ENCODE assay signal across 6 cellular contexts in the genomic region with DNA sequence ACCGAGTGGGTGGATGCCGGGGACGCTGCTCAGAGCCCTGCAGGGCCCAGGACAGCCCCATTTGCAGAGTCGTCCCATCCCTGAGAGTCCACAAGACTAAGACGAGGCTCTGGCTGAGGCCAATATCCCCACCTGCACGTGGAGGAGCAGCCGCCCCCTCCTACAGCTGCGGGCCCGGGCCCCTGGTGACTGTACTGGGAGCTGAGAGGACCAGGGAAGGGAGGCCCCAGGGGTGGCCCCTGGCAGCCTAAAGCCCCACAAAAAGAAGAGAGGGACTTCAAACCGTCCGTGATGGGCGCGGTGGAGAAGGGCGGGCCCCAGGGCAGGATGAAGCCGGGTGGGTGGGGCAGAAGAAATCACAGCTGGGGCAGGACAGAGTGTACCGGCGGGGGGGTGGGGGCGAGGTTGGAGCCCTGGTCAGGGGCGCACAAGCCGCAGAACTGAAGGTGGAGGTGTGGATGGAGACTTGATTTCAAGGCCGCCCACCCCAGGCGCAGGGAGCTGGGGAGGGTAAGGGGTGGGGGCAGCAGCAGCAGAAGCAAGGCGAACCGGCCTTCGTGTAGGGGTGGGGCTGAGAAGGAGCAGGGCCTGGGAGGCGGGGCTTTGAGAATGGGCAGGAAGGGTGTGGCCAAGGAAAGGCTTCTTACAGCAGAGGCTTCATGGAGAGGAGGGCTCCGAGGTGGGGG. TPM values are rescaled to one million over a fixed set of nuclear protein-coding genes. Genes with fewer than 3 reads are reported as not detected.
DNase-seq lines count a peak whose midpoint lies in the region; ATAC-seq and TF ChIP-seq lines count a peak whose summit lies in the region.

No MANE protein-coding gene starts in this region.

- no peak for TF ChIP-seq CTCF in activated CD8-positive, alpha-beta T cell treated with anti-CD3 and anti-CD28 coated beads for 36 hours (IDR thresholded peaks at IDR 0.05)
- no peak for TF ChIP-seq CTCF in cardiac muscle cell (IDR thresholded peaks at IDR 0.05; ENCODE audit: low read depth, low read length)

- peaks cover 10% of the 10 kb centered on the region for H3K36me3 ChIP-seq in cardiac muscle cell

- no peak overlapping the region for H3K27ac ChIP-seq in cardiac muscle cell

- ATAC-seq in activated CD8-positive, alpha-beta T cell treated with anti-CD3 and anti-CD28 coated beads for 36 hours = peak; percentile 91

- intact Hi-C loops in activated CD8-positive, alpha-beta T cell treated with anti-CD3 and anti-CD28 coated beads for 36 hours (cut with micrococcal nuclease) = no loop called here
- intact Hi-C loops in posterior cingulate gyrus (cut with DNase I) = no loop called here

- no peak overlapping the region for H3K4me3 ChIP-seq in cardiac muscle cell

- peaks cover 2% of the 10 kb centered on the region for H3K9me3 Mint-ChIP-seq in activated CD8-positive, alpha-beta T cell treated with anti-CD3 and anti-CD28 coated beads for 36 hours

- no peaks in the 10 kb centered on the region for H3K27me3 Mint-ChIP-seq in activated CD8-positive, alpha-beta T cell treated with anti-CD3 and anti-CD28 coated beads for 36 hours

- H3K27ac Mint-ChIP-seq in activated CD8-positive, alpha-beta T cell treated with anti-CD3 and anti-CD28 coated beads for 36 hours = peak overlapping the region; percentile 67

- DNase-seq in SIG-M5 treated with dmso at 0.1 percent for 504 hours (lab: John Stamatoyannopoulos, UW; ENCODE audit: unreplicated experiment) (peak; percentile 45), SIG-M5 (lab: John Stamatoyannopoulos, UW) (no peak), cardiac muscle cell (ENCODE audit: low read depth in 1 of 2, low spot score in 1 of 2) (peak; percentile 53 to 89), posterior cingulate gyrus (no peak)
- DNase-seq in activated CD8-positive, alpha-beta T cell treated with anti-CD3 and anti-CD28 coated beads for 36 hours = peak; percentile 94
- DNase-seq in stimulated activated naive CD4-positive, alpha-beta T cell (lab: John Stamatoyannopoulos, UW) = peak; percentile 54 to 90 (median 78)

- peak overlapping the region; percentile 54 for H3K4me3 Mint-ChIP-seq in activated CD8-positive, alpha-beta T cell treated with anti-CD3 and anti-CD28 coated beads for 36 hours

- no peaks in the 10 kb centered on the region for H3K4me1 ChIP-seq in cardiac muscle cell (ENCODE audit: low read depth)

- CTCF ChIA-PET in activated CD8-positive, alpha-beta T cell treated with anti-CD3 and anti-CD28 coated beads for 36 hours (lab: Charles Lee) = interaction anchor here (1.8 kb wide), 1 partner anchor 9 kb away, joined by 6 read pairs; no protein-coding TSS in a partner anchor

- H3K4me1 Mint-ChIP-seq in activated CD8-positive, alpha-beta T cell treated with anti-CD3 and anti-CD28 coated beads for 36 hours (ENCODE audit: low read depth) = peaks cover 10% of the 10 kb centered on the region

- peaks cover 9% of the 10 kb centered on the region for H3K36me3 Mint-ChIP-seq in activated CD8-positive, alpha-beta T cell treated with anti-CD3 and anti-CD28 coated beads for 36 hours (ENCODE audit: low read depth)

- POLR2A ChIA-PET in activated CD8-positive, alpha-beta T cell treated with anti-CD3 and anti-CD28 coated beads for 36 hours (lab: Charles Lee) = interaction anchor here (0.6 to 1.8 kb wide), 2 partner anchors 10 to 18 kb away, joined by 4 to 9 read pairs; no protein-coding TSS in a partner anchor

- no peaks in the 10 kb centered on the region for H3K27me3 ChIP-seq in cardiac muscle cell

- H3K9me3 ChIP-seq in cardiac muscle cell (ENCODE audit: low read depth) = no peaks in the 10 kb centered on the region

RNA-seq across cellular contexts. Expression of gene CFD, which starts 12.9 kb away (rescaled TPM):
- 1 to 10 TPM in 1 of 2 experiments, under 1 TPM in 1; 0.60 to 1.4 TPM for total RNA-seq in activated CD8-positive, alpha-beta T cell treated with anti-CD3 and anti-CD28 coated beads for 36 hours
- 1.6 and 2.9 TPM in 2 replicates for total RNA-seq in cardiac muscle cell
- polyA plus RNA-seq in cardiac muscle cell = 3.1 and 6.5 TPM in 2 replicates

RNA-seq across cellular contexts. Expression of gene ELANE, which starts 20.3 kb away (rescaled TPM):
- total RNA-seq in activated CD8-positive, alpha-beta T cell treated with anti-CD3 and anti-CD28 coated beads for 36 hours = not detected
- not detected in 2 replicates for total RNA-seq in cardiac muscle cell
- not detected in 2 replicates for polyA plus RNA-seq in cardiac muscle cell

RNA-seq across cellular contexts. Expression of gene MED16, which starts 20.6 kb away (rescaled TPM):
- 10 to 100 TPM; 37.6 to 37.8 TPM for total RNA-seq in activated CD8-positive, alpha-beta T cell treated with anti-CD3 and anti-CD28 coated beads for 36 hours
- total RNA-seq in cardiac muscle cell = 61.9 and 67.2 TPM in 2 replicates
- 104 and 145 TPM in 2 replicates for polyA plus RNA-seq in cardiac muscle cell

RNA-seq across cellular contexts. Expression of gene RNU6-9, which starts 20.9 kb away (rescaled TPM):
- total RNA-seq in activated CD8-positive, alpha-beta T cell treated with anti-CD3 and anti-CD28 coated beads for 36 hours = not detected
- total RNA-seq in cardiac muscle cell = not detected in 2 replicates
- not detected in 2 replicates for polyA plus RNA-seq in cardiac muscle cell

RNA-seq across cellular contexts. Expression of gene PRTN3, which starts 31.6 kb away (rescaled TPM):
- not detected for total RNA-seq in activated CD8-positive, alpha-beta T cell treated with anti-CD3 and anti-CD28 coated beads for 36 hours
- 0.60 TPM in 1 of 2 replicates, not detected in the other for total RNA-seq in cardiac muscle cell
- polyA plus RNA-seq in cardiac muscle cell = 0.44 and 0.57 TPM in 2 replicates

Comparison
In these comparisons a context has a peak if more than half of its experiments do, and no peak if none do; other contexts are left out.
1. DNase-seq: peak in SIG-M5 treated with dmso at 0.1 percent for 504 hours (single experiment), activated CD8-positive, alpha-beta T cell treated with anti-CD3 and anti-CD28 coated beads for 36 hours (single experiment), cardiac muscle cell (2 of 2) and stimulated activated naive CD4-positive, alpha-beta T cell (6 of 6); none in SIG-M5 (single experiment) and posterior cingulate gyrus (0 of 10).